ENCODE assay signal across 20 cellular contexts in genomic region chr14:80901813-80902212, GRCh38. TPM values are rescaled to one million over a fixed set of nuclear protein-coding genes. Genes with fewer than 3 reads are reported as not detected.
DNase-seq lines count a peak whose midpoint lies in the region; ATAC-seq, FAIRE-seq and TF ChIP-seq lines count a peak whose summit lies in the region.
"Had no signal": no experiment of that assay in that cellular context is flagged by ENCODE, and none has a peak within 500 bp of the region (broad histone marks: within the 10 kb centered on the region; RNA-seq: fewer than 3 reads in every experiment).

No MANE protein-coding gene starts in this region.

- POLR2A ChIA-PET in PC-3 (lab: Charles Lee; ENCODE audit: unreplicated experiment), result no interaction called here

- no peak for TF ChIP-seq POLR2A in GM12891 (IDR thresholded peaks at IDR 0.05; ENCODE audit: low read depth, low read length)

- H3K27ac Mint-ChIP-seq in central memory CD8-positive, alpha-beta T cell (ENCODE audit: low read depth), result peak overlapping the region; percentile 2
- no peak overlapping the region for H3K27ac Mint-ChIP-seq in stimulated activated effector memory CD8-positive, alpha-beta T cell treated with anti-CD3 and anti-CD28 coated beads, Interleukin-12 subunit alpha, Interleukin-12 subunit beta, amount 100 ng/mL, for 72 hours
- H3K27ac Mint-ChIP-seq: CD4-positive, alpha-beta T cell had no signal

- CTCF ChIA-PET in PC-3 (lab: Charles Lee), result no interaction called here

- no peaks in the 10 kb centered on the region for H3K9me2 ChIP-seq in PC-3 (replicated peaks; ENCODE audit: low read length)

- peaks cover 8% of the 10 kb centered on the region for H3K36me3 Mint-ChIP-seq in central memory CD8-positive, alpha-beta T cell (ENCODE audit: insufficient read depth)
- peaks cover 9% of the 10 kb centered on the region for H3K36me3 Mint-ChIP-seq in stimulated activated effector memory CD8-positive, alpha-beta T cell treated with anti-CD3 and anti-CD28 coated beads, Interleukin-12 subunit alpha, Interleukin-12 subunit beta, amount 100 ng/mL, for 72 hours

- H3K9ac ChIP-seq in DND-41 (ENCODE audit: low read depth, low read length) (no peak overlapping the region), PC-3 (ENCODE audit: low read length) (no peak overlapping the region)
- H3K9ac ChIP-seq: GM23248 had no signal

- H3F3A ChIP-seq in PC-3 (ENCODE audit: low read length, unreplicated experiment), result no peaks in the 10 kb centered on the region

- TF ChIP-seq CTCF in DND-41 (IDR thresholded peaks at IDR 0.05; ENCODE audit: borderline replicate concordance, extremely low read depth, low read length, poor library complexity, severe bottlenecking) (no peak), PC-3 (conservative IDR thresholded peaks at IDR 0.05; ENCODE audit: low read depth, low read length) (no peak)

- H3K4me3 Mint-ChIP-seq in central memory CD8-positive, alpha-beta T cell, result no peak overlapping the region
- no peak overlapping the region for H3K4me3 Mint-ChIP-seq in stimulated activated effector memory CD8-positive, alpha-beta T cell treated with anti-CD3 and anti-CD28 coated beads, Interleukin-12 subunit alpha, Interleukin-12 subunit beta, amount 100 ng/mL, for 72 hours
- H3K4me3 Mint-ChIP-seq: CD4-positive, alpha-beta T cell had no signal

- H3K27ac ChIP-seq in DND-41 (ENCODE audit: low read length) (peak overlapping the region; percentile 39; the same call in 1 of the 2 replicates), PC-3 (ENCODE audit: low read length) (no peak overlapping the region)
- H3K27ac ChIP-seq: GM23248 had no signal

- no peaks in the 10 kb centered on the region for H3K4me1 ChIP-seq in DND-41 (ENCODE audit: insufficient read depth, low read length)
- peaks cover 9% of the 10 kb centered on the region for H3K4me1 ChIP-seq in PC-3 (ENCODE audit: insufficient read depth, low read length)
- H3K4me1 ChIP-seq: BE2C had no signal

- H3K4me2 ChIP-seq in DND-41 (ENCODE audit: insufficient read depth, low read length) (no peak overlapping the region), PC-3 (ENCODE audit: low read length) (no peak overlapping the region)

- intact Hi-C loops in PC-3 (cut with micrococcal nuclease), result no loop called here
- intact Hi-C loops in posterior cingulate gyrus (cut with DNase I), result no loop called here

- no peaks in the 10 kb centered on the region for H3K27me3 Mint-ChIP-seq in central memory CD8-positive, alpha-beta T cell
- H3K27me3 Mint-ChIP-seq: CD4-positive, alpha-beta T cell had no signal

- H3K9me3 ChIP-seq in DND-41 (ENCODE audit: insufficient read depth, low read length, severe bottlenecking), result no peaks in the 10 kb centered on the region
- no peaks in the 10 kb centered on the region for H3K9me3 ChIP-seq in PC-3 (ENCODE audit: low read length)
- H3K9me3 ChIP-seq: BE2C, Caco-2 had no signal

- H3K79me2 ChIP-seq in DND-41 (ENCODE audit: insufficient read depth, low read length), result peaks cover 31% of the 10 kb centered on the region
- no peaks in the 10 kb centered on the region for H3K79me2 ChIP-seq in PC-3 (ENCODE audit: low read length)

- FAIRE-seq in GM12891 (lab: Jason Lieb, UNC), result no peak
- FAIRE-seq: A204.1, D721Med, H54 had no signal

- H3K9me3 Mint-ChIP-seq in central memory CD8-positive, alpha-beta T cell, result no peaks in the 10 kb centered on the region
- no peaks in the 10 kb centered on the region for H3K9me3 Mint-ChIP-seq in stimulated activated effector memory CD8-positive, alpha-beta T cell treated with anti-CD3 and anti-CD28 coated beads, Interleukin-12 subunit alpha, Interleukin-12 subunit beta, amount 100 ng/mL, for 72 hours
- H3K9me3 Mint-ChIP-seq: CD4-positive, alpha-beta T cell had no signal

- H2AFZ ChIP-seq in DND-41 (ENCODE audit: low read depth, low read length) (no peak overlapping the region), PC-3 (ENCODE audit: low read length) (no peak overlapping the region)
- H2AFZ ChIP-seq: GM23248 had no signal

- no peak for ATAC-seq in DND-41 (ENCODE audit: insufficient read depth, low read depth)
- peak; percentile 29; the same call in 1 of the 2 replicates for ATAC-seq in PC-3
- ATAC-seq in central memory CD8-positive, alpha-beta T cell (replicated peaks; ENCODE audit: extremely low read depth, poor library complexity, severe bottlenecking), result no peak
- ATAC-seq in stimulated activated effector memory CD8-positive, alpha-beta T cell treated with anti-CD3 and anti-CD28 coated beads, Interleukin-12 subunit alpha, Interleukin-12 subunit beta, amount 100 ng/mL, for 72 hours, result peak; percentile 87
- no peak for ATAC-seq in GM21786 (IDR thresholded peaks at IDR 0.05; ENCODE audit: unreplicated experiment)

- H3K4me1 Mint-ChIP-seq in central memory CD8-positive, alpha-beta T cell, result peaks cover 7% of the 10 kb centered on the region
- peaks cover 15% of the 10 kb centered on the region for H3K4me1 Mint-ChIP-seq in stimulated activated effector memory CD8-positive, alpha-beta T cell treated with anti-CD3 and anti-CD28 coated beads, Interleukin-12 subunit alpha, Interleukin-12 subunit beta, amount 100 ng/mL, for 72 hours

- no TSS peak for BruUV-seq in PC-3 (replicated peaks; lab: Mats Ljungman, UMichigan)

- H3K27me3 ChIP-seq in DND-41 (ENCODE audit: insufficient read depth, low read length, poor library complexity) (no peaks in the 10 kb centered on the region), PC-3 (ENCODE audit: low read length) (no peaks in the 10 kb centered on the region)
- H3K27me3 ChIP-seq: BE2C had no signal

- peaks cover 89% of the 10 kb centered on the region for H3K36me3 ChIP-seq in DND-41 (ENCODE audit: insufficient read depth, low read length)
- H3K36me3 ChIP-seq in PC-3 (ENCODE audit: low read depth, low read length), result peaks cover 11% of the 10 kb centered on the region; the same call in 1 of the 2 replicates

- H3K4me3 ChIP-seq in DND-41 (ENCODE audit: low read depth in 1 of 2, low read length in 2 of 2), result no peak overlapping the region
- no peak overlapping the region for H3K4me3 ChIP-seq in PC-3 (ENCODE audit: low read length)
- H3K4me3 ChIP-seq: GM23248 had no signal

- H4K20me1 ChIP-seq in DND-41 (ENCODE audit: insufficient read depth, low read length) (no peaks in the 10 kb centered on the region), PC-3 (ENCODE audit: low read length) (no peaks in the 10 kb centered on the region)

- DNase-seq in DND-41 (no peak), PC-3 (no peak), GM12891 (ENCODE audit: insufficient read length, low spot score) (no peak), posterior cingulate gyrus (no peak)
- DNase-seq in central memory CD8-positive, alpha-beta T cell (ENCODE audit: low spot score in 2 of 2), result no peak
- DNase-seq in stimulated activated effector memory CD8-positive, alpha-beta T cell treated with anti-CD3 and anti-CD28 coated beads, Interleukin-12 subunit alpha, Interleukin-12 subunit beta, amount 100 ng/mL, for 72 hours (ENCODE audit: low spot score in 2 of 2), result no peak
- DNase-seq: ACHN; BE2C; C1 segment of cervical spinal cord; Caco-2; CD4-positive, alpha-beta T cell; GDM1; GM23248; HCEC 1CT had no signal

TF ChIP-seq in GM12891, 5 proteins besides CTCF, POLR2A, EP300 and RAD21:
- no peak for TF ChIP-seq TAF1 (IDR thresholded peaks at IDR 0.05; ENCODE audit: low read depth, low read length)

RNA-seq across cellular contexts. Expression of gene CEP128, which starts 39.7 kb away (rescaled TPM):
- 11.6 and 14.0 TPM in 2 replicates for total RNA-seq in PC-3 (2014; rRNA removed)
- 2.0 TPM for polyA plus RNA-seq in GM12891 (2012; ENCODE audit: low read depth, missing spikeins)

RNA-seq across cellular contexts. Expression of gene TSHR, which starts 53.6 kb away (rescaled TPM):
- total RNA-seq in PC-3 (2014; rRNA removed), result not detected in 2 replicates
- 0.08 TPM for polyA plus RNA-seq in GM12891 (2012; ENCODE audit: low read depth, missing spikeins)
- total RNA-seq: Caco-2; CD4-positive, alpha-beta T cell; Daoy; GM23248; HT-29 had no signal
- polyA plus RNA-seq: GM23248 had no signal

Comparison
In these comparisons a context has a peak if more than half of its experiments do, and no peak if none do; other contexts are left out.
1. ATAC-seq: peak in PC-3 (single experiment) and stimulated activated effector memory CD8-positive, alpha-beta T cell treated with anti-CD3 and anti-CD28 coated beads, Interleukin-12 subunit alpha, Interleukin-12 subunit beta, amount 100 ng/mL, for 72 hours (single experiment); none in DND-41 (single experiment), central memory CD8-positive, alpha-beta T cell (single experiment) and GM21786 (single experiment).